ENCODE assay signal across 1 cellular context in genomic region chr7:75735059-75735458, GRCh38.
TF ChIP-seq lines count a peak whose summit lies in the region.

No MANE protein-coding gene starts in this region.

TF ChIP-seq in K562, 482 proteins besides CTCF, POLR2A, EP300 and RAD21 (continues in another document):
- TF ChIP-seq NR2C2 (CRISPR knock-in tag; IDR thresholded peaks at IDR 0.05): no peak
- no peak; the same call in 1 of the 2 replicates for TF ChIP-seq NR2C2 (tag; IDR thresholded peaks at IDR 0.05)
- no peak for TF ChIP-seq ZNF644 (tag; IDR thresholded peaks at IDR 0.05; ENCODE audit: low read depth)
- TF ChIP-seq MEF2A (IDR thresholded peaks at IDR 0.05; ENCODE audit: control insufficient read depth, low read depth, low read length): no peak
- TF ChIP-seq ZNF583 (CRISPR knock-in tag; IDR thresholded peaks at IDR 0.05): 0 out of 2 replicates have a peak, but pooled peaks have one; percentile 5
- 0 out of 2 replicates have a peak, but pooled peaks have one; percentile 11 for TF ChIP-seq CREB3L1 (IDR thresholded peaks at IDR 0.05; ENCODE audit: borderline replicate concordance, low read depth)
- TF ChIP-seq ILK (tag; IDR thresholded peaks at IDR 0.05; ENCODE audit: borderline replicate concordance, low read depth): no peak
- peak in 1 of 2 experiments; percentile 33; a peak in 1 of 3 replicates for TF ChIP-seq CBX3 (IDR thresholded peaks at IDR 0.05; ENCODE audit: borderline replicate concordance in 1 of 2, low read length in 2 of 2)
- no peak for TF ChIP-seq IRF1 (CRISPR knock-in tag; IDR thresholded peaks at IDR 0.05; ENCODE audit: borderline replicate concordance)
- TF ChIP-seq ZNF212 (CRISPR knock-in tag; IDR thresholded peaks at IDR 0.05): 0 out of 2 replicates have a peak, but pooled peaks have one; percentile 39
- 0 out of 2 replicates have a peak, but pooled peaks have one; percentile 37 for TF ChIP-seq ZNF696 (CRISPR knock-in tag; conservative IDR thresholded peaks at IDR 0.05)
- peak; percentile 3 to 37; a peak in 2 of 4 replicates for TF ChIP-seq HDAC1 (IDR thresholded peaks at IDR 0.05)
- TF ChIP-seq ZNF124 (CRISPR knock-in tag; IDR thresholded peaks at IDR 0.05): no peak
- TF ChIP-seq HMG20B (CRISPR knock-in tag; IDR thresholded peaks at IDR 0.05): no peak
- no peak for TF ChIP-seq RREB1 (CRISPR knock-in tag; IDR thresholded peaks at IDR 0.05)
- no peak for TF ChIP-seq SMAD1 (IDR thresholded peaks at IDR 0.05; ENCODE audit: low read depth, low read length, partially characterized antibody)
- TF ChIP-seq ZNF740 (CRISPR knock-in tag; IDR thresholded peaks at IDR 0.05): no peak
- TF ChIP-seq ZNF740 (tag; IDR thresholded peaks at IDR 0.05): no peak
- no peak for TF ChIP-seq ESRRA (IDR thresholded peaks at IDR 0.05; ENCODE audit: borderline replicate concordance, low read depth)
- no peak for TF ChIP-seq MED1 (CRISPR knock-in tag; IDR thresholded peaks at IDR 0.05; ENCODE audit: borderline replicate concordance)
- TF ChIP-seq DLX4 (CRISPR knock-in tag; IDR thresholded peaks at IDR 0.05): no peak
- peak; percentile 3; the same call in 1 of the 2 replicates for TF ChIP-seq FOXK1 (CRISPR knock-in tag; IDR thresholded peaks at IDR 0.05; ENCODE audit: borderline replicate concordance)
- TF ChIP-seq ZFP36 (IDR thresholded peaks at IDR 0.05; ENCODE audit: low read depth, low read length, partially characterized antibody): peak; percentile 97
- TF ChIP-seq DACH1 (IDR thresholded peaks at IDR 0.05; ENCODE audit: partially characterized antibody): peak; percentile 4
- peak; percentile 88 to 95 for TF ChIP-seq KDM1A (IDR thresholded peaks at IDR 0.05)
- no peak for TF ChIP-seq ZNF239 (CRISPR knock-in tag; IDR thresholded peaks at IDR 0.05)
- TF ChIP-seq CHD4 (IDR thresholded peaks at IDR 0.05; ENCODE audit: insufficient read depth, insufficient replicate concordance, low read depth, low read length, poor library complexity, severe bottlenecking): peak; percentile 94
- peak; percentile 88 for TF ChIP-seq HDAC2 (IDR thresholded peaks at IDR 0.05)
- no peak for TF ChIP-seq KLF1 (tag; IDR thresholded peaks at IDR 0.05)
- TF ChIP-seq CREB5 (CRISPR knock-in tag; IDR thresholded peaks at IDR 0.05): no peak
- peak; percentile 100 for TF ChIP-seq RBM25 (IDR thresholded peaks at IDR 0.05; ENCODE audit: low read depth, low read length, severe bottlenecking)
- TF ChIP-seq CAMTA2 (CRISPR knock-in tag; conservative IDR thresholded peaks at IDR 0.05): no peak
- 0 out of 2 replicates have a peak, but pooled peaks have one; percentile 33 for TF ChIP-seq ZNF165 (CRISPR knock-in tag; IDR thresholded peaks at IDR 0.05; ENCODE audit: borderline replicate concordance)
- TF ChIP-seq MNT (conservative IDR thresholded peaks at IDR 0.05): peak in 1 of 2 experiments; percentile 24; a peak in 2 of 4 replicates
- TF ChIP-seq ZNF282 (CRISPR knock-in tag; IDR thresholded peaks at IDR 0.05): no peak
- peak; percentile 4; the same call in 1 of the 2 replicates for TF ChIP-seq CXXC5 (CRISPR knock-in tag; IDR thresholded peaks at IDR 0.05)
- TF ChIP-seq BRD9 (IDR thresholded peaks at IDR 0.05; ENCODE audit: low read depth, partially characterized antibody): peak; percentile 70
- no peak for TF ChIP-seq IRF2 (CRISPR knock-in tag; IDR thresholded peaks at IDR 0.05)
- no peak for TF ChIP-seq ZNF655 (CRISPR knock-in tag; IDR thresholded peaks at IDR 0.05)
- TF ChIP-seq SRSF7 (optimal IDR thresholded peaks at IDR 0.05; ENCODE audit: low read depth, low read length): no peak
- TF ChIP-seq BCOR (IDR thresholded peaks at IDR 0.05): peak; percentile 99
- peak; percentile 6; the same call in 1 of the 2 replicates for TF ChIP-seq HMBOX1 (IDR thresholded peaks at IDR 0.05)
- peak; percentile 93 for TF ChIP-seq PTBP1 (IDR thresholded peaks at IDR 0.05; ENCODE audit: low read depth, low read length)
- TF ChIP-seq MIER1 (IDR thresholded peaks at IDR 0.05; ENCODE audit: low read depth): 0 out of 2 replicates have a peak, but pooled peaks have one; percentile 18
- peak; percentile 95 for TF ChIP-seq CBX1 (IDR thresholded peaks at IDR 0.05; ENCODE audit: low read depth)
- TF ChIP-seq GABPB2 (CRISPR knock-in tag; conservative IDR thresholded peaks at IDR 0.05): no peak
- 0 out of 2 replicates have a peak, but pooled peaks have one; percentile 6 for TF ChIP-seq L3MBTL2 (IDR thresholded peaks at IDR 0.05)
- no peak for TF ChIP-seq ZNF507 (tag; conservative IDR thresholded peaks at IDR 0.05)
- TF ChIP-seq TCF15 (CRISPR knock-in tag; IDR thresholded peaks at IDR 0.05): 0 out of 2 replicates have a peak, but pooled peaks have one; percentile 62
- TF ChIP-seq PCBP1 (IDR thresholded peaks at IDR 0.05; ENCODE audit: low read depth, low read length, poor library complexity, severe bottlenecking): no peak
- peak; percentile 95 for TF ChIP-seq ADNP (tag; IDR thresholded peaks at IDR 0.05)
